ENCODE assay signal across 9 cellular contexts in genomic region chr3:142987707-142988106, GRCh38. TPM values are rescaled to one million over a fixed set of nuclear protein-coding genes. Genes with fewer than 3 reads are reported as not detected.
DNase-seq lines count a peak whose midpoint lies in the region; ATAC-seq and TF ChIP-seq lines count a peak whose summit lies in the region.
"Had no signal": no experiment of that assay in that cellular context is flagged by ENCODE, and none has a peak within 500 bp of the region (broad histone marks: within the 10 kb centered on the region; RNA-seq: fewer than 3 reads in every experiment).

No MANE protein-coding gene starts in this region.

- DNase-seq in GM12865 (ENCODE audit: low read depth) (peak; percentile 64), HCEC 1CT (peak; percentile 7), amniotic epithelial cell (ENCODE audit: low read depth) (peak; percentile 44), left lung (no peak), NCI-H774 (lab: John Stamatoyannopoulos, UW) (no peak)
- DNase-seq: activated CD4-positive, alpha-beta T cell treated with anti-CD3 and anti-CD28 coated beads, Interleukin-2, amount 50 U/mL, for 4 hours had no signal

- no peaks in the 10 kb centered on the region for H3K9me3 Mint-ChIP-seq in stimulated activated memory B cell treated with anti-CD40 and anti-IgM and Interleukin-4, amounts not matched to agents 10 μg/mL and 1 μg/mL and 100 μg/mL, for 72 hours

- H3K4me3 ChIP-seq in GM12865 (ENCODE audit: low read depth, low read length) (no peak overlapping the region), left lung (no peak overlapping the region)

- H3K4me1 ChIP-seq in left lung: no peaks in the 10 kb centered on the region

- H3K4me3 Mint-ChIP-seq in stimulated activated memory B cell treated with anti-CD40 and anti-IgM and Interleukin-4, amounts not matched to agents 10 μg/mL and 1 μg/mL and 100 μg/mL, for 72 hours: no peak overlapping the region

- H3K4me1 Mint-ChIP-seq in stimulated activated memory B cell treated with anti-CD40 and anti-IgM and Interleukin-4, amounts not matched to agents 10 μg/mL and 1 μg/mL and 100 μg/mL, for 72 hours: no peaks in the 10 kb centered on the region

- H3K36me3 Mint-ChIP-seq in stimulated activated memory B cell treated with anti-CD40 and anti-IgM and Interleukin-4, amounts not matched to agents 10 μg/mL and 1 μg/mL and 100 μg/mL, for 72 hours: no peaks in the 10 kb centered on the region

- H3K36me3 ChIP-seq in left lung: no peaks in the 10 kb centered on the region

- intact Hi-C loops in left lung (cut with DNase I): no loop called here

- H3K9me3 ChIP-seq in left lung: no peaks in the 10 kb centered on the region

- H3K27ac ChIP-seq in left lung: no peak overlapping the region

- H3K27ac Mint-ChIP-seq in stimulated activated memory B cell treated with anti-CD40 and anti-IgM and Interleukin-4, amounts not matched to agents 10 μg/mL and 1 μg/mL and 100 μg/mL, for 72 hours: no peak overlapping the region

- H3K27me3 Mint-ChIP-seq in stimulated activated memory B cell treated with anti-CD40 and anti-IgM and Interleukin-4, amounts not matched to agents 10 μg/mL and 1 μg/mL and 100 μg/mL, for 72 hours: no peaks in the 10 kb centered on the region

- H3K27me3 ChIP-seq in left lung: no peaks in the 10 kb centered on the region

- no peak for TF ChIP-seq CTCF in GM12865 (IDR thresholded peaks at IDR 0.05; ENCODE audit: insufficient read depth, low read depth, low read length, missing control alignments)
- no peak for TF ChIP-seq CTCF in left lung (IDR thresholded peaks at IDR 0.05)

- ATAC-seq in left lung (peak; percentile 47), HG03045 (IDR thresholded peaks at IDR 0.05; ENCODE audit: unreplicated experiment) (no peak), GM21381 (IDR thresholded peaks at IDR 0.05; ENCODE audit: unreplicated experiment) (no peak)
- no peak for ATAC-seq in stimulated activated memory B cell treated with anti-CD40 and anti-IgM and Interleukin-4, amounts not matched to agents 10 μg/mL and 1 μg/mL and 100 μg/mL, for 72 hours

RNA-seq across cellular contexts. Expression of gene U2SURP, which starts 13.7 kb away (rescaled TPM):
- total RNA-seq in left lung: 10 to 100 TPM; 54.3 to 67.4 TPM

RNA-seq across cellular contexts. Expression of gene PAQR9, which starts 24.2 kb away (rescaled TPM):
- not detected for total RNA-seq in left lung

Comparison
In these comparisons a context has a peak if more than half of its experiments do, and no peak if none do; other contexts are left out.
1. DNase-seq: peak in GM12865 (single experiment), HCEC 1CT (single experiment) and amniotic epithelial cell (single experiment); none in left lung (0 of 2) and NCI-H774 (single experiment).